Comparison of ENCODE assay signal across 8 cellular contexts in genomic region chr15:89112341-89112971, GRCh38. TPM values are rescaled to one million over a fixed set of nuclear protein-coding genes. Genes with fewer than 3 reads are reported as not detected.
DNase-seq lines count a peak whose midpoint lies in the region; ATAC-seq, FAIRE-seq and TF ChIP-seq lines count a peak whose summit lies in the region.

No MANE protein-coding gene starts in this region.

- no peaks in the 10 kb centered on the region for H3K9me3 Mint-ChIP-seq in naive thymus-derived CD4-positive, alpha-beta T cell

- peak overlapping the region in 2 of 9 donors; percentile 2 to 80 for H3K27ac Mint-ChIP-seq in naive thymus-derived CD4-positive, alpha-beta T cell

- H3K36me3 ChIP-seq in body of pancreas (replicated peaks in 1 of 2; ENCODE audit: insufficient read depth in 1 of 2, low read depth in 2 of 2) (no peaks in the 10 kb centered on the region), kidney (ENCODE audit: control insufficient read depth in 1 of 2, insufficient read depth in 2 of 2, low read length in 2 of 2) (peaks cover 0 to 8% of the 10 kb centered on the region in 2 donors)
- peaks cover 0 to 32% (median 8%) of the 10 kb centered on the region in 3 experiments for H3K36me3 ChIP-seq in naive thymus-derived CD4-positive, alpha-beta T cell (ENCODE audit: control insufficient read depth in 2 of 3, insufficient read depth in 3 of 3, low read length in 3 of 3)

- WGBS in body of pancreas, 2 donors = 8 to 19% methylated on average over 1 of the region's 1 CpG

- intact Hi-C loops in body of pancreas (cut with DNase I) = no loop called here
- intact Hi-C loops in naive thymus-derived CD4-positive, alpha-beta T cell (cut with micrococcal nuclease) = no loop called here
- intact Hi-C loops in kidney (cut with DNase I) = no loop called here

- ATAC-seq in HG03280 (IDR thresholded peaks at IDR 0.05; ENCODE audit: unreplicated experiment) (peak; percentile 86), body of pancreas (peak; percentile 74)
- peak; percentile 31 for ATAC-seq in naive thymus-derived CD4-positive, alpha-beta T cell

- no peak overlapping the region for H3K4me3 Mint-ChIP-seq in naive thymus-derived CD4-positive, alpha-beta T cell

- H3K27ac ChIP-seq in body of pancreas (peak overlapping the region; percentile 84 to 98 (median 93)), kidney (ENCODE audit: low read depth in 2 of 2, low read length in 2 of 2) (peak overlapping the region in 1 of 2 donors; percentile 2)
- no peak overlapping the region for H3K27ac ChIP-seq in naive thymus-derived CD4-positive, alpha-beta T cell (ENCODE audit: low read depth, low read length)

- H3K4me1 ChIP-seq in body of pancreas (peaks cover 82% of the 10 kb centered on the region), kidney (ENCODE audit: control insufficient read depth in 1 of 2, insufficient read depth in 1 of 2, low read depth in 1 of 2, low read length in 2 of 2) (peaks cover 0 to 20% of the 10 kb centered on the region in 2 donors)
- H3K4me1 ChIP-seq in naive thymus-derived CD4-positive, alpha-beta T cell (ENCODE audit: control insufficient read depth in 2 of 2, insufficient read depth in 2 of 2, low read length in 2 of 2) = peaks cover 0 to 9% of the 10 kb centered on the region in 2 donors

- POLR2A ChIA-PET in naive thymus-derived CD4-positive, alpha-beta T cell (lab: Charles Lee) = no interaction called here

- H3K36me3 Mint-ChIP-seq in naive thymus-derived CD4-positive, alpha-beta T cell = peaks cover 5 to 38% (median 8%) of the 10 kb centered on the region in 5 donors

- CTCF ChIA-PET in naive thymus-derived CD4-positive, alpha-beta T cell (lab: Charles Lee) = interaction anchor here (1.3 to 1.8 kb wide), 2 partner anchors 14 to 18 kb away, joined by 3 to 4 read pairs; no protein-coding TSS in a partner anchor

- H3K4me1 Mint-ChIP-seq in naive thymus-derived CD4-positive, alpha-beta T cell = peaks cover 6 to 40% (median 16%) of the 10 kb centered on the region in 7 donors

- H3K9me3 ChIP-seq in body of pancreas (no peaks in the 10 kb centered on the region), kidney (ENCODE audit: control insufficient read depth in 1 of 2, low read length in 2 of 2) (no peaks in the 10 kb centered on the region)
- H3K9me3 ChIP-seq in naive thymus-derived CD4-positive, alpha-beta T cell (ENCODE audit: control insufficient read depth in 2 of 3, low read length in 3 of 3) = no peaks in the 10 kb centered on the region

- TF ChIP-seq CTCF in body of pancreas (IDR thresholded peaks at IDR 0.05) (no peak), kidney (IDR thresholded peaks at IDR 0.05; ENCODE audit: borderline replicate concordance, extremely low read depth, insufficient read depth) (no peak)

- H3K9ac ChIP-seq in kidney (ENCODE audit: low read length in 2 of 2) = no peak overlapping the region

- TF ChIP-seq POLR2A in body of pancreas (IDR thresholded peaks at IDR 0.05) = no peak

- H3K27me3 ChIP-seq in body of pancreas = no peaks in the 10 kb centered on the region
- H3K27me3 ChIP-seq in naive thymus-derived CD4-positive, alpha-beta T cell (ENCODE audit: control insufficient read depth in 2 of 2, insufficient read depth in 2 of 2, low read length in 2 of 2) = no peaks in the 10 kb centered on the region

- H3K4me3 ChIP-seq in body of pancreas (no peak overlapping the region), kidney (ENCODE audit: low read length in 2 of 2) (no peak overlapping the region)
- H3K4me3 ChIP-seq in naive thymus-derived CD4-positive, alpha-beta T cell (ENCODE audit: low read length) = no peak overlapping the region

- DNase-seq in Ammon's horn (ENCODE audit: low spot score) (peak; percentile 54), GM19240 (ENCODE audit: insufficient read length, low spot score) (peak; percentile 46), body of pancreas (peak; percentile 70 to 90 (median 82)), NCI-H446 (lab: John Stamatoyannopoulos, UW) (no peak), kidney (no peak)
- DNase-seq in naive thymus-derived CD4-positive, alpha-beta T cell = no peak
- no peak for DNase-seq in activated naive CD4-positive, alpha-beta T cell treated with Interleukin-2 at 50 U/mL for 16 hours

- no peak for FAIRE-seq in kidney (lab: Jason Lieb, UNC)

- H3K27me3 Mint-ChIP-seq in naive thymus-derived CD4-positive, alpha-beta T cell = no peaks in the 10 kb centered on the region

RNA-seq across cellular contexts. Expression of gene ABHD2, which starts 24.2 kb away (rescaled TPM):
- total RNA-seq in body of pancreas (100 to 1,000 TPM in 1 of 2 donors, 10 to 100 TPM in 1; 50.8 to 136 TPM), kidney (123 TPM)
- 10 to 100 TPM; 43.6 to 85.0 (median 67.7) TPM for total RNA-seq in naive thymus-derived CD4-positive, alpha-beta T cell
- polyA plus RNA-seq in naive thymus-derived CD4-positive, alpha-beta T cell = 10 to 100 TPM; 19.4 to 21.9 TPM
- polyA plus RNA-seq in kidney (ENCODE audit: insufficient read depth, low read depth, low replicate concordance) = 13.3 TPM

Comparison
In these comparisons a context has a peak if more than half of its experiments do, and no peak if none do; other contexts are left out.
1. DNase-seq: peak in Ammon's horn (single experiment), GM19240 (single experiment) and body of pancreas (4 of 4); none in naive thymus-derived CD4-positive, alpha-beta T cell (0 of 9), activated naive CD4-positive, alpha-beta T cell treated with Interleukin-2 at 50 U/mL for 16 hours (single experiment), NCI-H446 (0 of 2) and kidney (single experiment).
2. ATAC-seq: peak in every context shown above with its lines; median percentile 86 in HG03280; 74 in body of pancreas; 31 in naive thymus-derived CD4-positive, alpha-beta T cell.